In the genomic region with DNA sequence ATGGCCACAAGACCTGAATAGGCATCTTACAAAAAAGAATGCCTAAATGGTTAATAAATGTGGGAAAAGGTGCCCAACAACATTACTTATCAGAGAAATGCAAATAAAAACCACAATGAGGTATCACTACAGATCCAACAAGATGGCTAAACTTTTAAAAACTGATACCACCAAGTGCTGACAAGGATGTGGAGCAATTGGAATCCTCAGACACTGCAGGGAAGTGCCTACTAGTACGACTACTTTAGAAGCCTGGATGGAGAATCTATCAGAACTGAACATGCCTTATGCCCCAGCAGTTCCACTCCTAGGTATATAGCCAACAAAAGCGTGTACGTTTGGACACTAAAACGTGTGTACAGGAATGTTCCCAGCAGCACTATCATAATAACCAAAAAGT, we compare ENCODE assay signal across 17 cellular contexts. TPM values are rescaled to one million over a fixed set of nuclear protein-coding genes. Genes with fewer than 3 reads are reported as not detected.
DNase-seq lines count a peak whose midpoint lies in the region; ATAC-seq, FAIRE-seq and TF ChIP-seq lines count a peak whose summit lies in the region.
"Had no signal": no experiment of that assay in that cellular context is flagged by ENCODE, and none has a peak within 500 bp of the region (broad histone marks: within the 10 kb centered on the region; RNA-seq: fewer than 3 reads in every experiment).

No MANE protein-coding gene starts in this region.

- TF ChIP-seq RAD21 in GM12878 (IDR thresholded peaks at IDR 0.05; ENCODE audit: insufficient read depth, low read depth, low read length) (no peak), SK-N-SH (IDR thresholded peaks at IDR 0.05; ENCODE audit: low read length) (no peak)

- H3K9ac ChIP-seq in GM12878 (ENCODE audit: control insufficient read depth, insufficient read depth, low read length) (no peak overlapping the region), SK-N-SH (no peak overlapping the region)

- TF ChIP-seq EP300 in GM12878 (IDR thresholded peaks at IDR 0.05; ENCODE audit: borderline replicate concordance in 1 of 2, control insufficient read depth in 1 of 2, low read depth in 2 of 2, low read length in 2 of 2) (no peak), SK-N-SH (IDR thresholded peaks at IDR 0.05; ENCODE audit: borderline replicate concordance in 1 of 2, low read depth in 1 of 2, low read length in 1 of 2) (no peak)

- peaks cover 37% of the 10 kb centered on the region for H3K4me1 ChIP-seq in CD4-positive, CD25-positive, alpha-beta regulatory T cell (ENCODE audit: control insufficient read depth, insufficient read depth, low read length, poor library complexity, severe bottlenecking)
- H3K4me1 ChIP-seq in GM12878 (ENCODE audit: control insufficient read depth, insufficient read depth, low read length) (peaks cover 50% of the 10 kb centered on the region), SK-N-SH (ENCODE audit: control insufficient read depth in 1 of 2, insufficient read depth in 2 of 2, low read depth in 1 of 2, low read length in 1 of 2) (no peaks in the 10 kb centered on the region), osteoblast (ENCODE audit: insufficient read depth, low read length) (peaks cover 8% of the 10 kb centered on the region)
- H3K4me1 ChIP-seq in effector memory CD4-positive, alpha-beta T cell (ENCODE audit: control insufficient read depth, insufficient read depth, low read length, poor library complexity, severe bottlenecking) = peaks cover 11% of the 10 kb centered on the region

- RAD21 ChIA-PET in GM12878 (lab: Charles Lee; ENCODE audit: unreplicated experiment) = no interaction called here

- in situ Hi-C loops in GM12878 (cut with MboI) = no loop called here

- peak; percentile 0 for DNase-seq in activated effector memory CD4-positive, alpha-beta T cell treated with anti-CD3 and anti-CD28 coated beads, Interleukin-2, amount 50 U/mL, for 16 hours
- no peak for DNase-seq in activated effector memory CD4-positive, alpha-beta T cell treated with Interleukin-2 at 50 U/mL for 16 hours
- DNase-seq in CD4-positive, CD25-positive, alpha-beta regulatory T cell = no peak
- DNase-seq in GM18507 (ENCODE audit: extremely low spot score, insufficient read length, low read depth) (no peak), GM12878 (ENCODE audit: low read depth, low spot score) (no peak), SK-N-SH (no peak), osteoblast (ENCODE audit: insufficient read length, low spot score, missing footprints) (no peak)
- DNase-seq in effector memory CD4-positive, alpha-beta T cell = no peak
- DNase-seq: ACHN; CD4-positive, alpha-beta T cell; DMS79 treated with DMSO at 0.1 percent for 48 hours; EL; H7 had no signal

- H3K4me3 ChIP-seq in CD4-positive, CD25-positive, alpha-beta regulatory T cell (ENCODE audit: low read depth, low read length) = peak overlapping the region; percentile 26
- H3K4me3 ChIP-seq in GM12878 (no peak overlapping the region), SK-N-SH (ENCODE audit: low read depth in 2 of 2, low read length in 1 of 2) (no peak overlapping the region), osteoblast (ENCODE audit: insufficient read depth, low read length) (no peak overlapping the region)
- no peak overlapping the region for H3K4me3 ChIP-seq in effector memory CD4-positive, alpha-beta T cell (ENCODE audit: insufficient read depth, low read depth, low read length, poor library complexity, severe bottlenecking)
- H3K4me3 ChIP-seq: BLaER1 treated with 17β-estradiol and CSF1 and Interleukin-3, amounts not matched to agents 10 nM and 100 nM; GM23338 had no signal

- intact Hi-C loops in GM12878 (cut with micrococcal nuclease; ENCODE audit: unreplicated experiment) = no loop called here

- POLR2A ChIA-PET in GM12878 (lab: Charles Lee) (no interaction called here), SK-N-SH (lab: Yijun Ruan, JAX) (no interaction called here)

- peaks cover 0 to 22% (median 4%) of the 10 kb centered on the region in 7 donors for H3K9me3 Mint-ChIP-seq in CD4-positive, CD25-positive, alpha-beta regulatory T cell

- H3K27me3 Mint-ChIP-seq in CD4-positive, CD25-positive, alpha-beta regulatory T cell = no peaks in the 10 kb centered on the region
- H3K27me3 Mint-ChIP-seq: CD4-positive, alpha-beta T cell had no signal

- H3K27ac Mint-ChIP-seq in CD4-positive, CD25-positive, alpha-beta regulatory T cell = peak overlapping the region; percentile 24 to 84 (median 82)
- H3K27ac Mint-ChIP-seq: CD4-positive, alpha-beta T cell; GM23338 had no signal

- H3K36me3 ChIP-seq in CD4-positive, CD25-positive, alpha-beta regulatory T cell (ENCODE audit: control insufficient read depth, insufficient read depth, low read length) = no peaks in the 10 kb centered on the region
- H3K36me3 ChIP-seq in GM12878 (ENCODE audit: control insufficient read depth in 2 of 2, insufficient read depth in 2 of 2, low read length in 1 of 2) (peaks cover 9 to 21% of the 10 kb centered on the region in 2 experiments), SK-N-SH (replicated peaks in 1 of 2; ENCODE audit: control insufficient read depth in 1 of 2, insufficient read depth in 2 of 2, low read length in 1 of 2) (no peaks in the 10 kb centered on the region), osteoblast (ENCODE audit: insufficient read depth, low read length) (no peaks in the 10 kb centered on the region)
- no peaks in the 10 kb centered on the region for H3K36me3 ChIP-seq in effector memory CD4-positive, alpha-beta T cell (ENCODE audit: control insufficient read depth, insufficient read depth, low read length)

- BruUV-seq in GM12878 (replicated peaks; lab: Mats Ljungman, UMichigan) = TSS peak; percentile 38

- FAIRE-seq in GM18507 (lab: Jason Lieb, UNC) = peak; percentile 44
- no peak for FAIRE-seq in GM12878 (lab: Jason Lieb, UNC)
- FAIRE-seq: G401.6 had no signal

- peak overlapping the region in 1 of 4 donors; percentile 78 for H3K4me3 Mint-ChIP-seq in CD4-positive, CD25-positive, alpha-beta regulatory T cell
- H3K4me3 Mint-ChIP-seq: CD4-positive, alpha-beta T cell; GM23338 had no signal

- CTCF ChIA-PET in GM12878 (lab: Yijun Ruan, JAX) (interaction anchor here (0.8 to 1.3 kb wide), 2 partner anchors 43 to 1982 kb away, joined by 3 read pairs; no protein-coding TSS in a partner anchor), SK-N-SH (lab: Yijun Ruan, JAX) (no interaction called here)

- peaks cover 16 to 62% (median 40%) of the 10 kb centered on the region in 4 donors for H3K4me1 Mint-ChIP-seq in CD4-positive, CD25-positive, alpha-beta regulatory T cell

- TF ChIP-seq CTCF in GM12878 (IDR thresholded peaks at IDR 0.05 in 2 of 3, conservative IDR thresholded peaks at IDR 0.05 in 1 of 3; ENCODE audit: control insufficient read depth in 2 of 3, extremely low read depth in 1 of 3, insufficient read depth in 1 of 3, low read depth in 3 of 3, low read length in 3 of 3) = no peak
- no peak for TF ChIP-seq CTCF in SK-N-SH (IDR thresholded peaks at IDR 0.05)
- no peak for TF ChIP-seq CTCF in osteoblast (IDR thresholded peaks at IDR 0.05; ENCODE audit: extremely low read depth, low read depth, low read length)

- TF ChIP-seq POLR2A in GM12878 (IDR thresholded peaks at IDR 0.05; ENCODE audit: low read depth, low read length) = no peak

- H3K4me2 ChIP-seq in GM12878 (ENCODE audit: control insufficient read depth, insufficient read depth) = no peak overlapping the region
- no peak overlapping the region for H3K4me2 ChIP-seq in SK-N-SH
- no peak overlapping the region for H3K4me2 ChIP-seq in osteoblast (ENCODE audit: insufficient read depth, low read length)
- H3K4me2 ChIP-seq: GM23338 had no signal

- H4K20me1 ChIP-seq in GM12878 (ENCODE audit: control insufficient read depth, insufficient read depth) = no peaks in the 10 kb centered on the region
- no peaks in the 10 kb centered on the region for H4K20me1 ChIP-seq in SK-N-SH (ENCODE audit: insufficient read depth)
- H4K20me1 ChIP-seq in osteoblast (ENCODE audit: insufficient read depth, low read length) = no peaks in the 10 kb centered on the region
- H4K20me1 ChIP-seq: BLaER1 treated with 17β-estradiol and CSF1 and Interleukin-3, amounts not matched to agents 10 nM and 100 nM had no signal

- H3K79me2 ChIP-seq in GM12878 (ENCODE audit: control insufficient read depth, insufficient read depth, low read length) = peaks cover 80% of the 10 kb centered on the region
- no peaks in the 10 kb centered on the region for H3K79me2 ChIP-seq in SK-N-SH (ENCODE audit: insufficient read depth)
- no peaks in the 10 kb centered on the region for H3K79me2 ChIP-seq in osteoblast (ENCODE audit: insufficient read depth, low read length)

- no peaks in the 10 kb centered on the region for H3K9me2 ChIP-seq in SK-N-SH

- SMC1A ChIA-PET in GM12878 (lab: Charles Lee; ENCODE audit: uncharacterized antibody, unreplicated experiment) = no interaction called here

- H3K36me3 Mint-ChIP-seq in CD4-positive, CD25-positive, alpha-beta regulatory T cell = peaks cover 5% of the 10 kb centered on the region

- no peak overlapping the region for H2AFZ ChIP-seq in GM12878 (ENCODE audit: control insufficient read depth, low read depth, low read length)
- H2AFZ ChIP-seq in SK-N-SH (ENCODE audit: low read depth) = no peak overlapping the region
- H2AFZ ChIP-seq in osteoblast (ENCODE audit: low read length) = no peak overlapping the region
- H2AFZ ChIP-seq: GM23338 had no signal

- H3K9me3 ChIP-seq in CD4-positive, CD25-positive, alpha-beta regulatory T cell (ENCODE audit: control insufficient read depth in 2 of 2, low read length in 2 of 2) = peaks cover 0 to 5% of the 10 kb centered on the region in 2 experiments
- H3K9me3 ChIP-seq in GM12878 (replicated peaks; ENCODE audit: control insufficient read depth, insufficient read depth, low read length) = peaks cover 5% of the 10 kb centered on the region; the same call in 2 of the 3 replicates
- peaks cover 10% of the 10 kb centered on the region for H3K9me3 ChIP-seq in effector memory CD4-positive, alpha-beta T cell (ENCODE audit: control insufficient read depth, low read length)
- no peaks in the 10 kb centered on the region for H3K9me3 ChIP-seq in SK-N-SH
- peaks cover 2% of the 10 kb centered on the region for H3K9me3 ChIP-seq in osteoblast (ENCODE audit: low read depth, low read length)

- 76% methylated on average over 4 of the region's 4 CpGs for WGBS in GM12878 (ENCODE audit: insufficient coverage, insufficient replicate concordance, low lambda C conversion rate, missing lambda C conversion rate)
- WGBS in SK-N-SH (ENCODE audit: low lambda C conversion rate) = 66% methylated on average over 4 of the region's 4 CpGs

- ATAC-seq in CD4-positive, CD25-positive, alpha-beta regulatory T cell (ENCODE audit: low read depth in 2 of 2) = no peak
- no peak for ATAC-seq in GM12878
- ATAC-seq: GM23338 had no signal

- H3K27me3 ChIP-seq in CD4-positive, CD25-positive, alpha-beta regulatory T cell (ENCODE audit: control insufficient read depth, insufficient read depth, low read length) = no peaks in the 10 kb centered on the region
- H3K27me3 ChIP-seq in GM12878 (replicated peaks in 1 of 2; ENCODE audit: control insufficient read depth in 2 of 2, insufficient read depth in 2 of 2, low read length in 1 of 2) (no peaks in the 10 kb centered on the region), SK-N-SH (ENCODE audit: insufficient read depth) (no peaks in the 10 kb centered on the region), osteoblast (ENCODE audit: insufficient read depth, low read length) (no peaks in the 10 kb centered on the region)
- H3K27me3 ChIP-seq in effector memory CD4-positive, alpha-beta T cell (replicated peaks; ENCODE audit: control insufficient read depth, insufficient read depth, low read length, poor library complexity, severe bottlenecking) = no peaks in the 10 kb centered on the region
- H3K27me3 ChIP-seq: BLaER1 treated with 17β-estradiol and CSF1 and Interleukin-3, amounts not matched to agents 10 nM and 100 nM had no signal

- no peaks in the 10 kb centered on the region for H3F3A ChIP-seq in SK-N-SH (replicated peaks; ENCODE audit: insufficient read depth)

- peak overlapping the region; percentile 53 for H3K27ac ChIP-seq in CD4-positive, CD25-positive, alpha-beta regulatory T cell (ENCODE audit: insufficient read depth, low read length, poor library complexity, severe bottlenecking)
- H3K27ac ChIP-seq in GM12878 (ENCODE audit: control insufficient read depth, insufficient read depth) (no peak overlapping the region), SK-N-SH (ENCODE audit: low read depth in 2 of 2, low read length in 1 of 2) (no peak overlapping the region), osteoblast (ENCODE audit: low read depth, low read length) (no peak overlapping the region)
- no peak overlapping the region for H3K27ac ChIP-seq in effector memory CD4-positive, alpha-beta T cell (ENCODE audit: insufficient read depth, low read length, poor library complexity, severe bottlenecking)

RNA-seq across cellular contexts. Expression of a gene that starts 19.9 kb away (rescaled TPM):
- 2.3 TPM for total RNA-seq in CD4-positive, CD25-positive, alpha-beta regulatory T cell
- 1 to 10 TPM; 1.1 to 3.2 (median 1.3) TPM for polyA plus RNA-seq in CD4-positive, CD25-positive, alpha-beta regulatory T cell
- 152 and 169 TPM in 2 replicates for total RNA-seq in GM12878 (2013; cell fraction: nucleolus; rRNA removed)
- total RNA-seq in GM12878 (2014; rRNA removed) (59.6 and 71.1 TPM in 2 replicates), GM12878 (2014; rRNA removed; fragmentation: Illumina TruSeq; extraction: Trizol) (32.8 and 40.6 TPM in 2 replicates), GM12878 (2021) (114 and 115 TPM in 2 replicates), osteoblast (under 0.01 and 0.29 TPM in 2 replicates)
- polyA plus RNA-seq in GM12878 (2011; ENCODE audit: low read depth) = 15.7 TPM
- polyA plus RNA-seq in GM12878 (2011; rRNA removed) (18.2 and 40.5 TPM in 2 replicates), GM12878 (2014; fragmentation: Illumina TruSeq; extraction: Trizol) (12.4 and 49.6 TPM in 2 replicates), GM12878 (2014; fragmentation: Nextera tagmentation; extraction: Ambion mirVana) (10 to 100 TPM in 1 of 2 experiments, 1 to 10 TPM in 1; 9.8 to 32.0 TPM), GM12878 (2014; rRNA removed) (68.0 and 85.0 TPM in 2 replicates), GM12878 (2016; fragmentation: Nextera tagmentation; extraction: Ambion mirVana) (10 to 100 TPM; 69.7 to 71.9 TPM), SK-N-SH (2012; rRNA removed) (0.07 TPM in 1 of 2 replicates, not detected in the other)
- polyA plus RNA-seq in GM12878 (2011; cell fraction: cytosol; rRNA removed) = 58.2 and 63.2 TPM in 2 replicates
- 60.0 and 69.8 TPM in 2 replicates for polyA plus RNA-seq in GM12878 (2011; cell fraction: nucleus; rRNA removed)
- 37.2 and 56.8 TPM in 2 replicates for polyA plus RNA-seq in GM12878 (2012)
- polyA minus RNA-seq in GM12878 (2011; rRNA and poly(A)+ RNA removed) = 33.1 and 63.8 TPM in 2 replicates
- 32.3 and 32.7 TPM in 2 replicates for polyA minus RNA-seq in GM12878 (2011; cell fraction: cytosol; rRNA and poly(A)+ RNA removed)
- 25.4 and 41.4 TPM in 2 replicates for polyA minus RNA-seq in GM12878 (2011; cell fraction: nucleus; rRNA and poly(A)+ RNA removed)
- 0.03 TPM in 1 of 2 replicates, not detected in the other for polyA plus RNA-seq in SK-N-SH (2012; cell fraction: cytosol; rRNA removed)
- polyA plus RNA-seq in SK-N-SH (2012; cell fraction: nucleus; rRNA removed) = 0.04 and 0.08 TPM in 2 replicates
- total RNA-seq: HT-29 had no signal

Comparison
In these comparisons a context has a peak if more than half of its experiments do, and no peak if none do; other contexts are left out.
1. RNA of a gene that starts 19.9 kb away (total RNA-seq): 32.8 to 169 TPM in GM12878; 2.3 TPM in CD4-positive, CD25-positive, alpha-beta regulatory T cell (single experiment) and under 0.01 to 0.29 TPM in osteoblast; every median in the first group is over 10 times any median in the second.